18 cellular contexts compared by ENCODE assay signal in genomic region chr5:90632799-90633198, GRCh38.
"Had no signal": no experiment of that assay in that cellular context is flagged by ENCODE, and none has a peak within 500 bp of the region (broad histone marks: within the 10 kb centered on the region; RNA-seq: fewer than 3 reads in every experiment).

No MANE protein-coding gene starts in this region.

- H3K4me2 ChIP-seq: hepatocyte had no signal

- H3K4me1 ChIP-seq: gastroesophageal sphincter, right atrium auricular region, sigmoid colon, stomach had no signal

- DNase-seq: cortex of kidney; dorsolateral prefrontal cortex; effector CD8-positive, alpha-beta T cell; mesendoderm; naive B cell; sigmoid colon; small intestine; stimulated activated CD4-positive, alpha-beta T cell treated with anti-CD3 and anti-CD28 coated beads, Interleukin-12 subunit alpha, Interleukin-12 subunit beta, amount 100 ng/mL, for 4 hours; stimulated activated naive CD4-positive, alpha-beta T cell; stomach; substantia nigra; trophoblast cell had no signal

- H3K4me1 Mint-ChIP-seq: naive B cell, nephron had no signal

- H3K27ac Mint-ChIP-seq: naive B cell, nephron had no signal

- H3K9me3 ChIP-seq: gastroesophageal sphincter, right atrium auricular region, sigmoid colon, stomach, thoracic aorta had no signal

- H3K27me3 ChIP-seq: dorsolateral prefrontal cortex, gastroesophageal sphincter, hepatocyte, right atrium auricular region, sigmoid colon, stomach had no signal

- H3K27ac ChIP-seq: dorsolateral prefrontal cortex, gastroesophageal sphincter, hepatocyte, right atrium auricular region, sigmoid colon, stomach, thoracic aorta had no signal

- H2AFZ ChIP-seq: hepatocyte had no signal

- H3K4me3 Mint-ChIP-seq: naive B cell, nephron had no signal

- H3K79me2 ChIP-seq: hepatocyte had no signal

- ATAC-seq: esophagus mucosa, gastroesophageal sphincter had no signal

- H3K4me3 ChIP-seq: dorsolateral prefrontal cortex, gastroesophageal sphincter, hepatocyte, right atrium auricular region, sigmoid colon, stomach, thoracic aorta had no signal

- H3K9me3 Mint-ChIP-seq: naive B cell, nephron had no signal

- H3K36me3 ChIP-seq: gastroesophageal sphincter, right atrium auricular region, sigmoid colon, stomach, thoracic aorta had no signal

- H3K36me3 Mint-ChIP-seq: naive B cell had no signal
